In genomic region chrX:120604359-120604782, GRCh38 we compare ENCODE assay signal across 8 cellular contexts. TPM values are rescaled to one million over a fixed set of nuclear protein-coding genes. Genes with fewer than 3 reads are reported as not detected.
DNase-seq lines count a peak whose midpoint lies in the region; ATAC-seq and TF ChIP-seq lines count a peak whose summit lies in the region.

No MANE protein-coding gene starts in this region.

- H3K4me1 ChIP-seq in BE2C (no peaks in the 10 kb centered on the region), NT2/D1 (ENCODE audit: insufficient read depth, insufficient read length) (no peaks in the 10 kb centered on the region), cardiac muscle cell (ENCODE audit: low read depth) (no peaks in the 10 kb centered on the region), parathyroid adenoma (no peaks in the 10 kb centered on the region)

- TF ChIP-seq CTCF in BE2C (IDR thresholded peaks at IDR 0.05; ENCODE audit: low read depth, low read length) (no peak), cardiac muscle cell (IDR thresholded peaks at IDR 0.05; ENCODE audit: low read depth, low read length) (no peak), parathyroid adenoma (IDR thresholded peaks at IDR 0.05) (no peak)

- H3K4me3 Mint-ChIP-seq in activated naive CD4-positive, alpha-beta T cell treated with anti-CD3 and anti-CD28 coated beads, Interleukin-2, amount 50 U/mL, for 24 hours = peak overlapping the region; percentile 98

- peak overlapping the region; percentile 84 for H2AFZ ChIP-seq in parathyroid adenoma

- H3K4me1 Mint-ChIP-seq in activated naive CD4-positive, alpha-beta T cell treated with anti-CD3 and anti-CD28 coated beads, Interleukin-2, amount 50 U/mL, for 24 hours = peaks cover 10% of the 10 kb centered on the region

- no peaks in the 10 kb centered on the region for H3K79me2 ChIP-seq in parathyroid adenoma

- no peaks in the 10 kb centered on the region for H3K9me3 Mint-ChIP-seq in activated naive CD4-positive, alpha-beta T cell treated with anti-CD3 and anti-CD28 coated beads, Interleukin-2, amount 50 U/mL, for 24 hours

- no peaks in the 10 kb centered on the region for H3K27me3 Mint-ChIP-seq in activated naive CD4-positive, alpha-beta T cell treated with anti-CD3 and anti-CD28 coated beads, Interleukin-2, amount 50 U/mL, for 24 hours

- H3K4me3 ChIP-seq in BE2C (ENCODE audit: low read depth, low read length) (peak overlapping the region; percentile 76), NT2/D1 (ENCODE audit: insufficient read length, low read depth) (peak overlapping the region; percentile 76), cardiac muscle cell (peak overlapping the region; percentile 61), parathyroid adenoma (ENCODE audit: low read depth, low read length) (peak overlapping the region; percentile 83)

- DNase-seq in BE2C = peak; percentile 19
- no peak for DNase-seq in NT2/D1 (ENCODE audit: low read depth, low spot score)
- DNase-seq in cardiac muscle cell (ENCODE audit: low read depth in 1 of 2, low spot score in 1 of 2) = peak; percentile 1 to 72

- no peaks in the 10 kb centered on the region for H3K9me3 ChIP-seq in BE2C
- no peaks in the 10 kb centered on the region for H3K9me3 ChIP-seq in NT2/D1 (ENCODE audit: insufficient read depth, low read length)
- no peaks in the 10 kb centered on the region for H3K9me3 ChIP-seq in cardiac muscle cell (ENCODE audit: low read depth)
- H3K9me3 ChIP-seq in parathyroid adenoma (ENCODE audit: control insufficient read depth, low read length) = no peaks in the 10 kb centered on the region

- peak overlapping the region; percentile 83 for H3K27ac ChIP-seq in cardiac muscle cell
- peak overlapping the region; percentile 91 for H3K27ac ChIP-seq in parathyroid adenoma

- H3K36me3 ChIP-seq in BE2C (no peaks in the 10 kb centered on the region), NT2/D1 (ENCODE audit: insufficient read depth, insufficient read length, low read length) (peaks cover 31% of the 10 kb centered on the region), cardiac muscle cell (peaks cover 4% of the 10 kb centered on the region), parathyroid adenoma (ENCODE audit: control insufficient read depth, insufficient read depth, low read length) (no peaks in the 10 kb centered on the region)

- peaks cover 3% of the 10 kb centered on the region for H3K36me3 Mint-ChIP-seq in activated naive CD4-positive, alpha-beta T cell treated with anti-CD3 and anti-CD28 coated beads, Interleukin-2, amount 50 U/mL, for 24 hours

- no peaks in the 10 kb centered on the region for H3K27me3 ChIP-seq in BE2C
- H3K27me3 ChIP-seq in NT2/D1 (ENCODE audit: insufficient read depth, insufficient read length) = no peaks in the 10 kb centered on the region
- H3K27me3 ChIP-seq in cardiac muscle cell = no peaks in the 10 kb centered on the region
- H3K27me3 ChIP-seq in parathyroid adenoma (ENCODE audit: control insufficient read depth, insufficient read depth, low read length) = no peaks in the 10 kb centered on the region

- ATAC-seq in GM18909 (IDR thresholded peaks at IDR 0.05; ENCODE audit: poor library complexity, unreplicated experiment) (peak; percentile 62), HG03460 (IDR thresholded peaks at IDR 0.05; ENCODE audit: unreplicated experiment) (peak; percentile 74), HG02938 (IDR thresholded peaks at IDR 0.05; ENCODE audit: unreplicated experiment) (no peak)

- H3K9ac ChIP-seq in NT2/D1 (ENCODE audit: insufficient read length, low read depth) = peak overlapping the region; percentile 84
- peak overlapping the region; percentile 61 for H3K9ac ChIP-seq in parathyroid adenoma

- peak overlapping the region; percentile 84 for H3K4me2 ChIP-seq in parathyroid adenoma (ENCODE audit: low read length)

- H3K27ac Mint-ChIP-seq in activated naive CD4-positive, alpha-beta T cell treated with anti-CD3 and anti-CD28 coated beads, Interleukin-2, amount 50 U/mL, for 24 hours = peak overlapping the region; percentile 99

RNA-seq across cellular contexts. Expression of gene MCTS1, which starts 0.5 kb away (rescaled TPM):
- polyA plus RNA-seq in BE2C (2012; ENCODE audit: insufficient read depth, insufficient read length, low read depth) = 56.6 TPM
- 13.9 and 18.3 TPM in 2 replicates for total RNA-seq in cardiac muscle cell
- 75.6 and 82.9 TPM in 2 replicates for polyA plus RNA-seq in cardiac muscle cell

RNA-seq across cellular contexts. Expression of gene C1GALT1C1, which starts 25.5 kb away (rescaled TPM):
- 18.2 TPM for polyA plus RNA-seq in BE2C (2012; ENCODE audit: insufficient read depth, insufficient read length, low read depth)
- 13.7 and 17.7 TPM in 2 replicates for total RNA-seq in cardiac muscle cell
- polyA plus RNA-seq in cardiac muscle cell = 24.4 and 33.2 TPM in 2 replicates

RNA-seq across cellular contexts. Expression of gene CUL4B, which starts 43.6 kb away (rescaled TPM):
- polyA plus RNA-seq in BE2C (2012; ENCODE audit: insufficient read depth, insufficient read length, low read depth) = 8.9 TPM
- 24.3 and 32.2 TPM in 2 replicates for total RNA-seq in cardiac muscle cell
- 22.9 and 25.2 TPM in 2 replicates for polyA plus RNA-seq in cardiac muscle cell
